In genomic region chr2:60745330-60745729, GRCh38 we compare ENCODE assay signal across 1 cellular context.
TF ChIP-seq lines count a peak whose summit lies in the region.

No MANE protein-coding gene starts in this region.

TF ChIP-seq in K562, 482 proteins besides CTCF, POLR2A, EP300 and RAD21:
- TF ChIP-seq ZNF518B (CRISPR knock-in tag; IDR thresholded peaks at IDR 0.05) (no peak), ZNF830 (CRISPR knock-in tag; IDR thresholded peaks at IDR 0.05) (no peak), TAF7 (tag; IDR thresholded peaks at IDR 0.05) (no peak), ZNF140 (CRISPR knock-in tag; IDR thresholded peaks at IDR 0.05) (no peak), ZNF511 (CRISPR knock-in tag; IDR thresholded peaks at IDR 0.05) (no peak)
